38 cellular contexts compared by ENCODE assay signal in genomic region chr9:136278221-136278620, GRCh38. TPM values are rescaled to one million over a fixed set of nuclear protein-coding genes. Genes with fewer than 3 reads are reported as not detected.
A peak's percentile ranks its signal among the peaks of the same experiment; 100 is the strongest.
DNase-seq lines count a peak whose midpoint lies in the region; ATAC-seq, FAIRE-seq and TF ChIP-seq lines count a peak whose summit lies in the region.
"Had no signal": no experiment of that assay in that cellular context is flagged by ENCODE, and none has a peak within 500 bp of the region (broad histone marks: within the 10 kb centered on the region; RNA-seq: fewer than 3 reads in every experiment).

No MANE protein-coding gene starts in this region.

- no peak overlapping the region for H3K18ac ChIP-seq in H1 (ENCODE audit: extremely low read depth, low read length)
- peak overlapping the region; percentile 32 for H3K18ac ChIP-seq in neuronal stem cell (ENCODE audit: low read length)

- H4K5ac ChIP-seq in H1 (ENCODE audit: insufficient read length, low read depth, low read length) = no peak overlapping the region

- no peak overlapping the region for H2BK120ac ChIP-seq in H1 (replicated peaks; ENCODE audit: low read depth, low read length)
- no peak overlapping the region for H2BK120ac ChIP-seq in neuronal stem cell (ENCODE audit: low read depth, low read length)

- no peaks in the 10 kb centered on the region for H4K20me1 ChIP-seq in H1 (replicated peaks in 1 of 2; ENCODE audit: control insufficient read depth in 1 of 2, insufficient read depth in 2 of 2, low read length in 2 of 2)
- H4K20me1 ChIP-seq in PC-3 (ENCODE audit: low read length) = no peaks in the 10 kb centered on the region
- H4K20me1 ChIP-seq: BLaER1 had no signal

- no peak overlapping the region for H4K91ac ChIP-seq in H1 (replicated peaks; ENCODE audit: insufficient read length, low read length)
- H4K91ac ChIP-seq in neuronal stem cell (ENCODE audit: low read depth, low read length, poor library complexity) = no peak overlapping the region

- H3K9me3 ChIP-seq in right atrium auricular region = no peaks in the 10 kb centered on the region
- no peaks in the 10 kb centered on the region for H3K9me3 ChIP-seq in H1 (ENCODE audit: insufficient read depth in 2 of 2, low read depth in 1 of 2, low read length in 1 of 2)
- peaks cover 0 to 3% of the 10 kb centered on the region in 2 donors for H3K9me3 ChIP-seq in neuronal stem cell (replicated peaks in 1 of 2; ENCODE audit: control insufficient read depth in 2 of 2, insufficient read depth in 1 of 2, low read depth in 1 of 2, low read length in 2 of 2)
- no peaks in the 10 kb centered on the region for H3K9me3 ChIP-seq in PC-3 (ENCODE audit: low read length)
- H3K9me3 ChIP-seq: A549; BE2C; BLaER1; BLaER1 treated with 17β-estradiol and CSF1 and Interleukin-3, amounts not matched to agents 10 nM and 100 nM; Caco-2 had no signal

- no peak overlapping the region for H2AK5ac ChIP-seq in H1 (ENCODE audit: low read depth, low read length)
- H2AK5ac ChIP-seq in neuronal stem cell (ENCODE audit: low read depth, low read length) = peak overlapping the region; percentile 60

- no TSS peak for BruUV-seq in PC-3 (replicated peaks; lab: Mats Ljungman, UMichigan)

- H2BK20ac ChIP-seq in H1 (ENCODE audit: low read length) = no peak overlapping the region

- DNase-seq in Right ventricle myocardium inferior (ENCODE audit: missing footprints) (peak; percentile 21), right atrium auricular region (ENCODE audit: low spot score) (no peak), H1 (ENCODE audit: low read depth in 1 of 2, low spot score in 2 of 2) (no peak), neuronal stem cell (ENCODE audit: low spot score) (no peak), PC-3 (no peak)
- DNase-seq in activated CD4-positive, alpha-beta T cell treated with anti-CD3 and anti-CD28 coated beads for 1 hour = no peak
- DNase-seq: 8988T; ACHN; AML-193; BE2C; C1 segment of cervical spinal cord; Caco-2; Calu3; CD4-positive, alpha-beta memory T cell; CD4-positive, alpha-beta T cell; CD4-positive, CD25-positive, alpha-beta regulatory T cell; CD8-positive, alpha-beta memory T cell; COR-L47; DMS 273 treated with DMSO at 0.1 percent for 48 hours; DMS153; DMS53; DMS79; DMS79 treated with DMSO at 0.1 percent for 48 hours; DND-41; EL had no signal

- no peak overlapping the region for H3K9ac ChIP-seq in H1 (replicated peaks in 1 of 4; ENCODE audit: extremely low read depth in 1 of 4, low read depth in 3 of 4, low read length in 3 of 4)
- peak overlapping the region; percentile 15 for H3K9ac ChIP-seq in neuronal stem cell (ENCODE audit: low read depth, low read length, poor library complexity)
- no peak overlapping the region for H3K9ac ChIP-seq in PC-3 (ENCODE audit: low read length)
- H3K9ac ChIP-seq: BLaER1; BLaER1 treated with 17β-estradiol and CSF1 and Interleukin-3, amounts not matched to agents 10 nM and 100 nM had no signal

- H3K79me1 ChIP-seq in H1 (ENCODE audit: low read depth, low read length) (no peaks in the 10 kb centered on the region), neuronal stem cell (ENCODE audit: low read depth, low read length) (peaks cover 3% of the 10 kb centered on the region)

- intact Hi-C loops in Right ventricle myocardium inferior (cut with DNase I) (no loop called here), PC-3 (cut with micrococcal nuclease) (no loop called here)

- no peak overlapping the region for H3K4me2 ChIP-seq in H1 (ENCODE audit: insufficient read depth in 1 of 2, low read depth in 2 of 2, low read length in 2 of 2)
- no peak overlapping the region for H3K4me2 ChIP-seq in neuronal stem cell (ENCODE audit: insufficient read depth, low read length, poor library complexity, severe bottlenecking)
- H3K4me2 ChIP-seq in PC-3 (ENCODE audit: low read length) = no peak overlapping the region
- H3K4me2 ChIP-seq: A549; BLaER1; BLaER1 treated with 17β-estradiol and CSF1 and Interleukin-3, amounts not matched to agents 10 nM and 100 nM had no signal

- 0 out of 2 replicates have a peak overlapping the region, but pooled peaks have one; percentile 17 for H2BK12ac ChIP-seq in H1 (ENCODE audit: low read depth, low read length)
- H2BK12ac ChIP-seq in neuronal stem cell (ENCODE audit: low read length) = no peak overlapping the region

- H3K4ac ChIP-seq in H1 (replicated peaks; ENCODE audit: insufficient read length, low read depth, low read length) (no peak overlapping the region), neuronal stem cell (ENCODE audit: low read length) (no peak overlapping the region)

- H4K8ac ChIP-seq in H1 (ENCODE audit: extremely low read depth, insufficient read depth, low read length) = peak overlapping the region; percentile 45; the same call in 1 of the 2 replicates
- H4K8ac ChIP-seq in neuronal stem cell (ENCODE audit: low read depth, low read length) = no peak overlapping the region

- no peaks in the 10 kb centered on the region for H3K23me2 ChIP-seq in H1 (ENCODE audit: low read depth, low read length)

- ATAC-seq in Right ventricle myocardium inferior = no peak
- ATAC-seq in PC-3 = no peak
- ATAC-seq: A549; CD8-positive, alpha-beta T cell had no signal

- peaks cover 0 to 6% of the 10 kb centered on the region in 2 donors for H3K4me1 ChIP-seq in right atrium auricular region
- no peaks in the 10 kb centered on the region; a peak in 2 of 7 replicates for H3K4me1 ChIP-seq in H1 (replicated peaks in 1 of 4; ENCODE audit: control insufficient read depth in 3 of 4, insufficient read depth in 4 of 4, low read length in 3 of 4)
- H3K4me1 ChIP-seq in neuronal stem cell (ENCODE audit: control insufficient read depth in 2 of 2, insufficient read depth in 1 of 2, low read depth in 1 of 2, low read length in 2 of 2) = peaks cover 0 to 6% of the 10 kb centered on the region in 2 donors
- peaks cover 2% of the 10 kb centered on the region; the same call in 1 of the 2 replicates for H3K4me1 ChIP-seq in PC-3 (ENCODE audit: insufficient read depth, low read length)
- H3K4me1 ChIP-seq: A549, BE2C, Caco-2 had no signal

- H3K36me3 ChIP-seq in right atrium auricular region (no peaks in the 10 kb centered on the region), H1 (ENCODE audit: control insufficient read depth in 2 of 4, insufficient read depth in 4 of 4, low read length in 3 of 4) (no peaks in the 10 kb centered on the region), neuronal stem cell (replicated peaks in 1 of 2; ENCODE audit: control insufficient read depth in 2 of 2, insufficient read depth in 2 of 2, low read length in 2 of 2) (no peaks in the 10 kb centered on the region), PC-3 (ENCODE audit: low read depth, low read length) (no peaks in the 10 kb centered on the region)
- H3K36me3 ChIP-seq: BE2C; BLaER1; BLaER1 treated with 17β-estradiol and CSF1 and Interleukin-3, amounts not matched to agents 10 nM and 100 nM had no signal

- no peak for TF ChIP-seq CTCF in right atrium auricular region (IDR thresholded peaks at IDR 0.05)
- no peak for TF ChIP-seq CTCF in H1 (IDR thresholded peaks at IDR 0.05; ENCODE audit: control extremely low read depth in 1 of 3, insufficient read depth in 1 of 3, low read depth in 1 of 3, low read length in 3 of 3)
- no peak for TF ChIP-seq CTCF in PC-3 (conservative IDR thresholded peaks at IDR 0.05; ENCODE audit: low read depth, low read length)

- H3K79me2 ChIP-seq in H1 (ENCODE audit: control insufficient read depth in 1 of 2, insufficient read depth in 2 of 2, low read length in 2 of 2) (no peaks in the 10 kb centered on the region), PC-3 (ENCODE audit: low read length) (no peaks in the 10 kb centered on the region)

- H3K4me3 ChIP-seq in right atrium auricular region = no peak overlapping the region
- H3K4me3 ChIP-seq in H1 (ENCODE audit: extremely low read depth in 1 of 4, insufficient read depth in 2 of 4, low read depth in 3 of 4, low read length in 4 of 4) = no peak overlapping the region
- no peak overlapping the region for H3K4me3 ChIP-seq in neuronal stem cell (ENCODE audit: low read length in 2 of 2)
- H3K4me3 ChIP-seq in PC-3 (ENCODE audit: low read length) = no peak overlapping the region
- H3K4me3 ChIP-seq: A549; BLaER1; BLaER1 treated with 17β-estradiol and CSF1 and Interleukin-3, amounts not matched to agents 10 nM and 100 nM had no signal

- no peaks in the 10 kb centered on the region for H3K9me2 ChIP-seq in PC-3 (replicated peaks; ENCODE audit: low read length)

- H3K27me3 ChIP-seq in right atrium auricular region (no peaks in the 10 kb centered on the region), H1 (replicated peaks in 1 of 4; ENCODE audit: control insufficient read depth in 3 of 4, extremely low read depth in 1 of 4, insufficient read depth in 3 of 4, low read length in 3 of 4) (no peaks in the 10 kb centered on the region), neuronal stem cell (ENCODE audit: control insufficient read depth in 3 of 3, insufficient read depth in 3 of 3, low read depth in 1 of 3, low read length in 3 of 3) (peaks cover 0 to 86% (median 0%) of the 10 kb centered on the region in 3 experiments), PC-3 (ENCODE audit: low read length) (no peaks in the 10 kb centered on the region)
- H3K27me3 ChIP-seq: BE2C, BLaER1 had no signal

- H2AFZ ChIP-seq in H1 (ENCODE audit: low read length) (no peak overlapping the region), neuronal stem cell (ENCODE audit: low read length) (no peak overlapping the region), PC-3 (ENCODE audit: low read length) (no peak overlapping the region)

- TF ChIP-seq RAD21 in H1 (IDR thresholded peaks at IDR 0.05 in 1 of 2, conservative IDR thresholded peaks at IDR 0.05 in 1 of 2; ENCODE audit: low read depth in 2 of 2, low read length in 2 of 2) = no peak

- POLR2A ChIA-PET in H1 (lab: Charles Lee; ENCODE audit: partially characterized antibody) = interaction anchor here (0.7 to 0.8 kb wide), 2 partner anchors 48 to 261 kb away, joined by 3 read pairs; no protein-coding TSS in a partner anchor
- POLR2A ChIA-PET in PC-3 (lab: Charles Lee; ENCODE audit: unreplicated experiment) = no interaction called here

- no peak for TF ChIP-seq POLR2A in H1 (IDR thresholded peaks at IDR 0.05; ENCODE audit: control extremely low read depth in 1 of 2, low read depth in 2 of 2, low read length in 2 of 2)

- TF ChIP-seq EP300 in H1 (IDR thresholded peaks at IDR 0.05; ENCODE audit: borderline replicate concordance in 1 of 2, low read depth in 2 of 2, low read length in 2 of 2) = no peak

- FAIRE-seq in H1 (lab: Jason Lieb, UNC) = no peak
- FAIRE-seq: A204.1, A549, D721Med had no signal

- no peak overlapping the region for H2BK5ac ChIP-seq in H1 (ENCODE audit: low read depth, low read length)
- no peak overlapping the region for H2BK5ac ChIP-seq in neuronal stem cell (ENCODE audit: low read length)

- CTCF ChIA-PET in H1 (lab: Charles Lee; ENCODE audit: partially characterized antibody) (interaction anchor here (0.8 to 3.0 kb wide), 18 partner anchors 9 to 262 kb away, joined by 3 to 21 read pairs (median 4); partner anchors contain the start of gene CCDC187), PC-3 (lab: Charles Lee) (no interaction called here)

- no peak overlapping the region for H2BK15ac ChIP-seq in H1 (ENCODE audit: low read length)
- peak overlapping the region; percentile 31 for H2BK15ac ChIP-seq in neuronal stem cell (ENCODE audit: low read length)

- H3F3A ChIP-seq in PC-3 (ENCODE audit: low read length, unreplicated experiment) = no peaks in the 10 kb centered on the region

- no peak overlapping the region for H3K23ac ChIP-seq in H1 (ENCODE audit: insufficient read length)
- H3K23ac ChIP-seq in neuronal stem cell (ENCODE audit: low read depth, low read length, poor library complexity) = peak overlapping the region; percentile 27

- H3K27ac ChIP-seq in right atrium auricular region (no peak overlapping the region), H1 (ENCODE audit: low read depth, low read length) (no peak overlapping the region), neuronal stem cell (replicated peaks; ENCODE audit: low read length) (no peak overlapping the region), PC-3 (ENCODE audit: low read length) (no peak overlapping the region)
- H3K27ac ChIP-seq: 22Rv1; A549; BLaER1; BLaER1 treated with 17β-estradiol and CSF1 and Interleukin-3, amounts not matched to agents 10 nM and 100 nM; C4-2B had no signal

- H3K14ac ChIP-seq in H1 (ENCODE audit: insufficient read length) (no peak overlapping the region), neuronal stem cell (ENCODE audit: low read length) (no peak overlapping the region)

- WGBS in H1 (ENCODE audit: extremely low coverage in 1 of 2, insufficient coverage in 1 of 2, insufficient read length in 1 of 2, insufficient replicate concordance in 2 of 2, low coverage in 1 of 2, low lambda C conversion rate in 2 of 2, missing lambda C conversion rate in 1 of 2), 2 experiments = 85% methylated on average over 9 of the region's 9 CpGs; no CpG with 5 or more reads in 1 of the 2 experiments
- no CpG with 5 or more reads among the region's 9 CpGs for WGBS in neuronal stem cell (ENCODE audit: extremely low coverage in 2 of 2, insufficient read length in 2 of 2, insufficient replicate concordance in 1 of 2), 2 donors

- no peak overlapping the region for H3K56ac ChIP-seq in H1 (replicated peaks; ENCODE audit: insufficient read length, low read depth, low read length)

RNA-seq across cellular contexts. Expression of gene CCDC187, which starts 25.7 kb away (rescaled TPM):
- total RNA-seq in Right ventricle myocardium inferior (not detected), right atrium auricular region (not detected), PC-3 (2014; rRNA removed) (0.04 TPM in 1 of 2 replicates, not detected in the other)
- not detected in 2 replicates for total RNA-seq in H1 (2021; fragmentation: NEBNext Ultra II Directional; extraction: Animal tissue kit (Norgen Biotek cat#: 25700))
- polyA plus RNA-seq in H1 (2011; rRNA removed) = 0.02 TPM in 2 replicates
- 0.01 TPM for polyA plus RNA-seq in H1 (2011; cell fraction: cytosol; rRNA removed)
- 0.07 TPM for polyA plus RNA-seq in H1 (2011; cell fraction: nucleus; rRNA removed)
- polyA plus RNA-seq in H1 (2012, experiment 1 of 2) = 0.03 TPM in 2 of 4 replicates, not detected in the others
- polyA plus RNA-seq in H1 (2012, experiment 2 of 2) = 0.03 TPM
- 0.02 TPM for polyA plus RNA-seq in H1 (2013, experiment 1 of 2)
- under 0.01 TPM for polyA plus RNA-seq in H1 (2013, experiment 2 of 2)
- 0.06 TPM in 1 of 2 replicates, not detected in the other for polyA minus RNA-seq in H1 (2011; rRNA and poly(A)+ RNA removed)
- polyA minus RNA-seq in H1 (2011; cell fraction: cytosol; rRNA and poly(A)+ RNA removed) = not detected
- polyA minus RNA-seq in H1 (2011; cell fraction: nucleus; rRNA and poly(A)+ RNA removed) = not detected
- polyA plus RNA-seq in neuronal stem cell (2013, experiment 1 of 2) = 0.08 TPM
- 0.08 TPM for polyA plus RNA-seq in neuronal stem cell (2013, experiment 2 of 2)
- total RNA-seq: A673; CD4-positive, alpha-beta memory T cell; CD4-positive, alpha-beta T cell; CD4-positive, CD25-positive, alpha-beta regulatory T cell; CD8-positive, alpha-beta memory T cell; Daoy had no signal
- polyA plus RNA-seq: AG04450; BJ; CD14-positive monocyte; CD4-positive, alpha-beta memory T cell; CD4-positive, CD25-positive, alpha-beta regulatory T cell; CD8-positive, alpha-beta memory T cell had no signal

RNA-seq across cellular contexts. Expression of gene QSOX2, which starts 32.6 kb away (rescaled TPM):
- 8.3 TPM for total RNA-seq in Right ventricle myocardium inferior
- total RNA-seq in right atrium auricular region = 1 to 10 TPM; 3.2 to 6.3 TPM
- 27.5 and 28.6 TPM in 2 replicates for total RNA-seq in H1 (2021; fragmentation: NEBNext Ultra II Directional; extraction: Animal tissue kit (Norgen Biotek cat#: 25700))
- polyA plus RNA-seq in H1 (2011; rRNA removed) = 18.0 and 21.8 TPM in 2 replicates
- 20.4 TPM for polyA plus RNA-seq in H1 (2011; cell fraction: cytosol; rRNA removed)
- 52.2 TPM for polyA plus RNA-seq in H1 (2011; cell fraction: nucleus; rRNA removed)
- 18.2 to 24.6 TPM (median 21.8 TPM) in 4 replicates for polyA plus RNA-seq in H1 (2012, experiment 1 of 2)
- polyA plus RNA-seq in H1 (2012, experiment 2 of 2) = 13.5 TPM
- 27.3 TPM for polyA plus RNA-seq in H1 (2013, experiment 1 of 2)
- 25.5 TPM for polyA plus RNA-seq in H1 (2013, experiment 2 of 2)
- 17.0 and 19.8 TPM in 2 replicates for polyA minus RNA-seq in H1 (2011; rRNA and poly(A)+ RNA removed)
- 10.7 TPM for polyA minus RNA-seq in H1 (2011; cell fraction: cytosol; rRNA and poly(A)+ RNA removed)
- 13.1 TPM for polyA minus RNA-seq in H1 (2011; cell fraction: nucleus; rRNA and poly(A)+ RNA removed)
- 11.3 TPM for polyA plus RNA-seq in neuronal stem cell (2013, experiment 1 of 2)
- 11.5 TPM for polyA plus RNA-seq in neuronal stem cell (2013, experiment 2 of 2)
- 9.9 and 10.7 TPM in 2 replicates for total RNA-seq in PC-3 (2014; rRNA removed)

RNA-seq across cellular contexts. Expression of gene GPSM1, which starts 49.1 kb away (rescaled TPM):
- total RNA-seq in Right ventricle myocardium inferior (48.6 TPM), right atrium auricular region (10 to 100 TPM; 39.4 to 44.5 TPM), PC-3 (2014; rRNA removed) (26.9 and 27.8 TPM in 2 replicates)
- 15.7 and 18.0 TPM in 2 replicates for total RNA-seq in H1 (2021; fragmentation: NEBNext Ultra II Directional; extraction: Animal tissue kit (Norgen Biotek cat#: 25700))
- 12.8 and 19.8 TPM in 2 replicates for polyA plus RNA-seq in H1 (2011; rRNA removed)
- 13.8 TPM for polyA plus RNA-seq in H1 (2011; cell fraction: cytosol; rRNA removed)
- polyA plus RNA-seq in H1 (2011; cell fraction: nucleus; rRNA removed) = 39.2 TPM
- 9.3 to 15.2 TPM (median 14.5 TPM) in 4 replicates for polyA plus RNA-seq in H1 (2012, experiment 1 of 2)
- polyA plus RNA-seq in H1 (2012, experiment 2 of 2) = 12.0 TPM
- 14.4 TPM for polyA plus RNA-seq in H1 (2013, experiment 1 of 2)
- polyA plus RNA-seq in H1 (2013, experiment 2 of 2) = 13.9 TPM
- polyA minus RNA-seq in H1 (2011; rRNA and poly(A)+ RNA removed) = 3.5 and 4.2 TPM in 2 replicates
- polyA minus RNA-seq in H1 (2011; cell fraction: cytosol; rRNA and poly(A)+ RNA removed) = 12.7 TPM
- polyA minus RNA-seq in H1 (2011; cell fraction: nucleus; rRNA and poly(A)+ RNA removed) = 11.2 TPM
- polyA plus RNA-seq in neuronal stem cell (2013, experiment 1 of 2) = 37.4 TPM
- 37.2 TPM for polyA plus RNA-seq in neuronal stem cell (2013, experiment 2 of 2)
